Comparison of ENCODE assay signal across 10 cellular contexts in the genomic region with DNA sequence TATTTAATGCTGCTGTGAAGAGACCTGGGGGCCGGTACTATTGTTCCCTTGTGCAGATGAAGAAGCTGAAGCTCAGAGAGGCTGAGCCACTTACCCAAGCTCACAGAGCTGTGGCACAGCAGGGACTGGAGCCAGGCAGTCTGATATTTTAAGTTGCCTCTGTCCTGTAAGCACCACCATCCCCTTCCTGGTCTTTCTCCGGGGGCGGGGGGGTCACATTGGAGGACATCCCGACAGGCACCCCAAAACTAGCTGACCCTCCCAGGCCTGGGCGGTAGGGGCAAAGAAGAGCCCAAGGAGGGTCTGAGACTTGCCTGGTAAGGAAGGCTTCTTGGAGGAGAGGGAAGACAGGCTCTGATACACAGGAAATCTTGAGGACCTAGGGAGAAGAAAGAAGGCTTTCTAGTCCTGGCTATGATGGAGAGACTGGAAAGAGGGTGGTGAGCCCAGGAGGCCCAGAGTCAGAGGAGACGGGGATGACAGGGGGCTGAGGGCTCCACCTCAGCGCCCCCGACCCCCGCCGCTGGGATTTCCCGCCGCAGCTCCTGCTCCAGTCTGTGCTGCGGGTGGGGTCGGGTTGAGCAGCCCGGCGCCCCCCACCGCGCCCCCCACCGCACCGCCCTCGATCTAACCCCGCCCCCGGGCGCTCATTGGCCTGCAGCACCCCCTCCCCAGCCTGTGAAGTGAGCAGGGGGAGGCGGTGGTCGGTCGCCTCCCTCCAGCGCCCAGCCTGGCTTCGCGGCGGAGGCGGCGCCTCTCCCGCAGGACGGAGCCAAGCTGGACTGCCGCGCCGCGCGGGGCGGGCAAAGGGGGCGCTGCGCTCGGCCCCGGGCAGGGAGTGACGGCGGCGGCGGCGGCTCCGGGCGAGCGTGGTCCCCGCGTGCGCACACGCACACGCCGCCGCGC. TPM values are rescaled to one million over a fixed set of nuclear protein-coding genes. Genes with fewer than 3 reads are reported as not detected.
DNase-seq lines count a peak whose midpoint lies in the region; ATAC-seq, FAIRE-seq and TF ChIP-seq lines count a peak whose summit lies in the region.
"Had no signal": no experiment of that assay in that cellular context is flagged by ENCODE, and none has a peak within 500 bp of the region (broad histone marks: within the 10 kb centered on the region; RNA-seq: fewer than 3 reads in every experiment).

Gene ADCYAP1R1 (plus strand): TSS at position 711 of the 906 bp plus-strand sequence. CDS start 10,957 bp downstream, outside the sequence.

- FAIRE-seq in frontal cortex (lab: Jason Lieb, UNC): no peak

- TF ChIP-seq CTCF in BE2C (IDR thresholded peaks at IDR 0.05; ENCODE audit: low read depth, low read length): no peak

- H3K27me3 Mint-ChIP-seq in activated naive CD8-positive, alpha-beta T cell treated with anti-CD3 and anti-CD28 coated beads, Interleukin-2, amount 50 U/mL, for 24 hours: peaks cover 39% of the 10 kb centered on the region

- H3K4me2 ChIP-seq in neuronal stem cell (ENCODE audit: insufficient read depth, low read length, poor library complexity, severe bottlenecking): peak within 1 kb of the TSS; percentile 99

- no peak within 1 kb of the TSS for H4K91ac ChIP-seq in neuronal stem cell (ENCODE audit: low read depth, low read length, poor library complexity)

- H3K9me3 Mint-ChIP-seq in activated naive CD8-positive, alpha-beta T cell treated with anti-CD3 and anti-CD28 coated beads, Interleukin-2, amount 50 U/mL, for 24 hours: no peaks in the 10 kb centered on the region

- H3K27ac ChIP-seq in neuronal stem cell (replicated peaks; ENCODE audit: low read length): no peak within 1 kb of the TSS
- H3K27ac ChIP-seq: neutrophil had no signal

- H2BK120ac ChIP-seq in neuronal stem cell (ENCODE audit: low read depth, low read length): peak within 1 kb of the TSS; percentile 11

- no peak within 1 kb of the TSS for H3K4me3 Mint-ChIP-seq in activated naive CD8-positive, alpha-beta T cell treated with anti-CD3 and anti-CD28 coated beads, Interleukin-2, amount 50 U/mL, for 24 hours
- H3K4me3 Mint-ChIP-seq: IgD-negative memory B cell had no signal

- peak within 1 kb of the TSS; percentile 98 for H3K18ac ChIP-seq in neuronal stem cell (ENCODE audit: low read length)

- H3K4ac ChIP-seq in neuronal stem cell (ENCODE audit: low read length): peak within 1 kb of the TSS; percentile 13

- no peaks in the 10 kb centered on the region for H3K79me1 ChIP-seq in neuronal stem cell (ENCODE audit: low read depth, low read length)

- peak within 1 kb of the TSS; percentile 40 for H2BK15ac ChIP-seq in neuronal stem cell (ENCODE audit: low read length)

- H2BK5ac ChIP-seq in neuronal stem cell (ENCODE audit: low read length): no peak within 1 kb of the TSS

- H3K9ac ChIP-seq in neuronal stem cell (ENCODE audit: low read depth, low read length, poor library complexity): peak within 1 kb of the TSS; percentile 85

- H2AK5ac ChIP-seq in neuronal stem cell (ENCODE audit: low read depth, low read length): peak within 1 kb of the TSS; percentile 51

- H3K27me3 ChIP-seq in BE2C (peaks cover 17% of the 10 kb centered on the region), neuronal stem cell (ENCODE audit: control insufficient read depth in 3 of 3, insufficient read depth in 3 of 3, low read depth in 1 of 3, low read length in 3 of 3) (peaks cover 7 to 59% (median 38%) of the 10 kb centered on the region in 3 experiments)

- ATAC-seq in esophagus mucosa (no peak), HG03439 (IDR thresholded peaks at IDR 0.05; ENCODE audit: unreplicated experiment) (no peak)
- no peak for ATAC-seq in activated naive CD8-positive, alpha-beta T cell treated with anti-CD3 and anti-CD28 coated beads, Interleukin-2, amount 50 U/mL, for 24 hours

- no peaks in the 10 kb centered on the region for H3K36me3 ChIP-seq in BE2C
- H3K36me3 ChIP-seq in neuronal stem cell (replicated peaks in 1 of 2; ENCODE audit: control insufficient read depth in 2 of 2, insufficient read depth in 2 of 2, low read length in 2 of 2): no peaks in the 10 kb centered on the region
- H3K36me3 ChIP-seq: neutrophil had no signal

- H4K8ac ChIP-seq in neuronal stem cell (ENCODE audit: low read depth, low read length): no peak within 1 kb of the TSS

- H2BK12ac ChIP-seq in neuronal stem cell (ENCODE audit: low read length): no peak within 1 kb of the TSS

- H3K4me1 ChIP-seq in BE2C: peaks cover 33% of the 10 kb centered on the region
- peaks cover 3 to 9% of the 10 kb centered on the region in 2 donors for H3K4me1 ChIP-seq in neuronal stem cell (ENCODE audit: control insufficient read depth in 2 of 2, insufficient read depth in 1 of 2, low read depth in 1 of 2, low read length in 2 of 2)

- peak within 1 kb of the TSS; percentile 87 for H2AFZ ChIP-seq in neuronal stem cell (ENCODE audit: low read length)

- H3K4me1 Mint-ChIP-seq in activated naive CD8-positive, alpha-beta T cell treated with anti-CD3 and anti-CD28 coated beads, Interleukin-2, amount 50 U/mL, for 24 hours: no peaks in the 10 kb centered on the region

- DNase-seq in BE2C (peak; percentile 74), NCI-H2171 treated with DMSO at 0.1 percent for 48 hours (lab: John Stamatoyannopoulos, UW) (peak; percentile 67), frontal cortex (ENCODE audit: low spot score in 2 of 2) (peak; percentile 81), neuronal stem cell (ENCODE audit: low spot score) (peak; percentile 58), NCI-H1436 treated with DMSO at 0.1 percent for 48 hours (lab: John Stamatoyannopoulos, UW) (no peak)
- no peak for DNase-seq in activated naive CD8-positive, alpha-beta T cell treated with anti-CD3 and anti-CD28 coated beads, Interleukin-2, amount 50 U/mL, for 24 hours

- H3K36me3 Mint-ChIP-seq in activated naive CD8-positive, alpha-beta T cell treated with anti-CD3 and anti-CD28 coated beads, Interleukin-2, amount 50 U/mL, for 24 hours (ENCODE audit: low read depth): no peaks in the 10 kb centered on the region
- H3K36me3 Mint-ChIP-seq: IgD-negative memory B cell had no signal

- no peak within 1 kb of the TSS for H3K27ac Mint-ChIP-seq in activated naive CD8-positive, alpha-beta T cell treated with anti-CD3 and anti-CD28 coated beads, Interleukin-2, amount 50 U/mL, for 24 hours
- H3K27ac Mint-ChIP-seq: IgD-negative memory B cell had no signal

- H3K9me3 ChIP-seq in BE2C (no peaks in the 10 kb centered on the region), neuronal stem cell (replicated peaks in 1 of 2; ENCODE audit: control insufficient read depth in 2 of 2, insufficient read depth in 1 of 2, low read depth in 1 of 2, low read length in 2 of 2) (no peaks in the 10 kb centered on the region)
- H3K9me3 ChIP-seq: neutrophil had no signal

- peak within 1 kb of the TSS; percentile 51 for H3K4me3 ChIP-seq in BE2C (ENCODE audit: low read depth, low read length)
- peak within 1 kb of the TSS; percentile 39 to 84 for H3K4me3 ChIP-seq in neuronal stem cell (ENCODE audit: low read length in 2 of 2)

- peak within 1 kb of the TSS; percentile 69 for H3K23ac ChIP-seq in neuronal stem cell (ENCODE audit: low read depth, low read length, poor library complexity)

- WGBS in neuronal stem cell (ENCODE audit: extremely low coverage in 2 of 2, insufficient read length in 2 of 2, insufficient replicate concordance in 1 of 2), 2 donors: no CpG with 5 or more reads among the region's 61 CpGs

- peak within 1 kb of the TSS; percentile 41 for H3K14ac ChIP-seq in neuronal stem cell (ENCODE audit: low read length)

RNA-seq across cellular contexts. Expression of gene ADCYAP1R1, which starts in this region (rescaled TPM):
- polyA plus RNA-seq in BE2C (2012; ENCODE audit: insufficient read depth, insufficient read length, low read depth): 4.7 TPM
- total RNA-seq in frontal cortex (34.2 TPM), esophagus mucosa (0.12 TPM)
- 4.0 TPM for polyA plus RNA-seq in neuronal stem cell (2013, experiment 1 of 2)
- 3.9 TPM for polyA plus RNA-seq in neuronal stem cell (2013, experiment 2 of 2)
- polyA plus RNA-seq: IgD-negative memory B cell had no signal

Comparison
In these comparisons a context has a peak if more than half of its experiments do, and no peak if none do; other contexts are left out.
1. RNA of gene ADCYAP1R1 (total RNA-seq): 34.2 TPM in frontal cortex (single experiment); 0.12 TPM in esophagus mucosa (single experiment); every median in the first group is over 10 times any median in the second.
2. DNase-seq: peak in BE2C (single experiment), NCI-H2171 treated with DMSO at 0.1 percent for 48 hours (single experiment), frontal cortex (2 of 2) and neuronal stem cell (single experiment); none in NCI-H1436 treated with DMSO at 0.1 percent for 48 hours (single experiment) and activated naive CD8-positive, alpha-beta T cell treated with anti-CD3 and anti-CD28 coated beads, Interleukin-2, amount 50 U/mL, for 24 hours (single experiment).